Comparison of ENCODE assay signal across 8 cellular contexts in the genomic region with DNA sequence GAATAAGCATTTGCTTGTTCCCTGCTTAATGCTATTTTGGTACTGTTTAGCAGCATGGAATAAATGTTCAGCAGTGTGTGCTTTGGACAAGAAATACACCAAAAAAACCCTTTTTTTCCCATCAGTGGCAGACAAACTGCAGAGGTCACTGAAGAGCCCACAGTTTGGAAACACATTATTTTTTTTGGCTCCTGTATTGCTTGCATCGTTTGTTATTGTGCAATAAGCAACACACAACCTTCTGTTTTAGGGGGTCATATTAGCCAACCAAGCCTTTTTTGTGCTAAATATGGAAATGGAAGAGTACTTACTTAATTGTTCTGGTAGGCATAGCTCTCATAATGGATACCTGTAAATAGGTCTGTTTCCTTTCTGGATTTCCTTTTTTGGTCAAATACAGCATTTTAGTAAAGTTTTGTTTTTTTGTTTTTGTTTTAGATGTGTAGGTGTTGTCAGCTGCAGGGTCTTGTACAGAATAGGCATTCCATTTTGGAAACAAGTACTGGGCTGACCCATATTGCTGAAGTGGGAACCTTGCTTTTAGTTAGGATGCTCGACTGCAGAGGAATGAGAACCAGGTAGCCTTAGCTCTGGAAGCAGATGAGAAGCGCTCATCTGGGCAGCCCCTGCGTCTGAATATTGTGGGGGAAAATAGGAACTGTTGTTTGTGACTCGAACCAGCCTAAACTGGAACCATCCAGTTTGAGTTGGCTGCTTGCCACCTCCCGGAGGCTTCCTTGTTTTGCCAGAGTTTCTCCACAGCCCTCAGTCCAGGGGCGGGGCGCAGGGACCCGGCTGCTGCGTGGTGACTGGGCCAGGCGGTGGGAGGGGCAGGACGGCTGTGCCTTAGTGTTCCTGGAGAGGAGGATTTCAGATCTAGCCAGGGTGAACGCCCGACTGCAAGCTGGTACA. TPM values are rescaled to one million over a fixed set of nuclear protein-coding genes. Genes with fewer than 3 reads are reported as not detected.
DNase-seq lines count a peak whose midpoint lies in the region; ATAC-seq and TF ChIP-seq lines count a peak whose summit lies in the region.

No MANE protein-coding gene starts in this region.

- no peaks in the 10 kb centered on the region for H3K9me3 Mint-ChIP-seq in activated CD4-positive, alpha-beta T cell treated with anti-CD3 and anti-CD28 coated beads for 36 hours (ENCODE audit: low read depth)

- ATAC-seq in activated CD4-positive, alpha-beta T cell treated with anti-CD3 and anti-CD28 coated beads for 36 hours, result peak; percentile 63

- H3K27ac ChIP-seq in HUES6 (ENCODE audit: low read depth, low read length) (peak overlapping the region; percentile 91), vagina (peak overlapping the region; percentile 88)

- H3K9ac ChIP-seq in HUES6 (ENCODE audit: low read length), result peak overlapping the region; percentile 78

- H3K27ac Mint-ChIP-seq in activated CD4-positive, alpha-beta T cell treated with anti-CD3 and anti-CD28 coated beads for 36 hours, result peak overlapping the region; percentile 63

- H3K36me3 Mint-ChIP-seq in activated CD4-positive, alpha-beta T cell treated with anti-CD3 and anti-CD28 coated beads for 36 hours (ENCODE audit: low read depth), result peaks cover 35% of the 10 kb centered on the region

- H3K4me3 Mint-ChIP-seq in activated CD4-positive, alpha-beta T cell treated with anti-CD3 and anti-CD28 coated beads for 36 hours, result peak overlapping the region; percentile 43

- peak; percentile 55 for DNase-seq in activated CD4-positive, alpha-beta T cell treated with anti-CD3 and anti-CD28 coated beads for 36 hours
- no peak for DNase-seq in activated CD4-positive, alpha-beta T cell treated with anti-CD3 and anti-CD28 coated beads, Interleukin-2, amount 50 U/mL, for 1 hour
- peak; percentile 89 for DNase-seq in NOMO-1 treated with dmso at 0.1 percent for 144 hours (lab: John Stamatoyannopoulos, UW; ENCODE audit: unreplicated experiment)
- DNase-seq in anterior cingulate cortex (lab: John Stamatoyannopoulos, UW), result peak; percentile 59 to 99 (median 93)
- DNase-seq in cardiac septum (ENCODE audit: low spot score), result peak; percentile 98
- DNase-seq in nucleus accumbens (lab: John Stamatoyannopoulos, UW), result peak; percentile 59 to 98 (median 93)
- DNase-seq in vagina (ENCODE audit: extremely low spot score in 2 of 2), result peak in 1 of 2 donors; percentile 98

- H3K27me3 Mint-ChIP-seq in activated CD4-positive, alpha-beta T cell treated with anti-CD3 and anti-CD28 coated beads for 36 hours, result no peaks in the 10 kb centered on the region

- POLR2A ChIA-PET in activated CD4-positive, alpha-beta T cell treated with anti-CD3 and anti-CD28 coated beads for 36 hours (lab: Charles Lee), result no interaction called here

- CTCF ChIA-PET in activated CD4-positive, alpha-beta T cell treated with anti-CD3 and anti-CD28 coated beads for 36 hours (lab: Charles Lee), result interaction anchor here (0.6 to 1.6 kb wide), 4 partner anchors 9 to 219 kb away, joined by 3 to 7 read pairs (median 4); no protein-coding TSS in a partner anchor

- H3K36me3 ChIP-seq in HUES6 (ENCODE audit: control insufficient read depth, insufficient read depth, low read length), result no peaks in the 10 kb centered on the region
- no peaks in the 10 kb centered on the region for H3K36me3 ChIP-seq in vagina

- peaks cover 59% of the 10 kb centered on the region for H3K4me1 Mint-ChIP-seq in activated CD4-positive, alpha-beta T cell treated with anti-CD3 and anti-CD28 coated beads for 36 hours

- H3K27me3 ChIP-seq in HUES6 (ENCODE audit: control insufficient read depth, insufficient read depth, low read length) (no peaks in the 10 kb centered on the region), vagina (no peaks in the 10 kb centered on the region)

- H3K4me3 ChIP-seq in HUES6 (ENCODE audit: low read depth, low read length), result peak overlapping the region; percentile 45
- H3K4me3 ChIP-seq in vagina, result peak overlapping the region; percentile 32 to 51

- intact Hi-C loops in activated CD4-positive, alpha-beta T cell treated with anti-CD3 and anti-CD28 coated beads for 36 hours (cut with DNase I, micrococcal nuclease), result no loop called here
- intact Hi-C loops in cardiac septum (cut with DNase I), result loop anchor here (1.0 to 5.0 kb wide), 3 partner anchors 37 to 61 kb away; no protein-coding TSS in a partner anchor
- intact Hi-C loops in vagina (cut with DNase I), result loop anchor here (2.0 to 5.0 kb wide), 2 partner anchors 39 to 51 kb away; a partner anchor contains a TSS

- TF ChIP-seq POLR2A in vagina (IDR thresholded peaks at IDR 0.05), result no peak

- H3K9me3 ChIP-seq in HUES6 (ENCODE audit: control insufficient read depth, insufficient read depth, low read depth, low read length), result no peaks in the 10 kb centered on the region
- H3K9me3 ChIP-seq in vagina, result no peaks in the 10 kb centered on the region

- H3K4me1 ChIP-seq in HUES6 (ENCODE audit: control insufficient read depth, insufficient read depth, low read length) (peaks cover 26% of the 10 kb centered on the region), vagina (peaks cover 63% of the 10 kb centered on the region)

- TF ChIP-seq CTCF in vagina (IDR thresholded peaks at IDR 0.05), result no peak

RNA-seq across cellular contexts. Expression of a gene that starts 38.5 kb away (rescaled TPM):
- total RNA-seq in activated CD4-positive, alpha-beta T cell treated with anti-CD3 and anti-CD28 coated beads for 36 hours, result 10 to 100 TPM; 43.2 to 52.7 TPM
- 37.8 TPM for total RNA-seq in cardiac septum
- total RNA-seq in vagina, result 55.2 TPM

Comparison
In these comparisons a context has a peak if more than half of its experiments do, and no peak if none do; other contexts are left out.
1. intact Hi-C loops: an anchor here in cardiac septum (1.0 to 5.0 kb wide) and vagina (2.0 to 5.0 kb wide); none called in activated CD4-positive, alpha-beta T cell treated with anti-CD3 and anti-CD28 coated beads for 36 hours.